Comparison of ENCODE assay signal across 32 cellular contexts in genomic region chr22:28407645-28408044, GRCh38.
"Had no signal": no experiment of that assay in that cellular context is flagged by ENCODE, and none has a peak within 500 bp of the region (broad histone marks: within the 10 kb centered on the region; RNA-seq: fewer than 3 reads in every experiment).

No MANE protein-coding gene starts in this region.

- H3K27ac ChIP-seq: ascending aorta, cardiac muscle cell, WERI-Rb-1 had no signal

- H3K4me3 ChIP-seq: ascending aorta, cardiac muscle cell had no signal

- ATAC-seq: activated CD4-positive, alpha-beta T cell treated with anti-CD3 and anti-CD28 coated beads for 36 hours; activated CD4-positive, CD25-positive, alpha-beta regulatory T cell treated with anti-CD3 and anti-CD28 coated beads, Interleukin-2, amount 50 U/mL, for 24 hours; activated CD8-positive, alpha-beta memory T cell treated with anti-CD3 and anti-CD28 coated beads, Interleukin-2, amount 10 ng/mL, durations not matched to agents 7 days and 5 days; activated CD8-positive, alpha-beta T cell treated with anti-CD3 and anti-CD28 coated beads, Interleukin-2, amount 10 ng/mL, durations not matched to agents 7 days and 5 days; activated naive CD8-positive, alpha-beta T cell treated with anti-CD3 and anti-CD28 coated beads, Interleukin-2, amount 50 U/mL, for 24 hours; WTC11 had no signal

- DNase-seq: activated CD4-positive, alpha-beta memory T cell treated with anti-CD3 and anti-CD28 coated beads, Interleukin-2, amount 10 ng/mL, durations not matched to agents 7 days and 5 days; activated CD4-positive, alpha-beta T cell treated with anti-CD3 and anti-CD28 coated beads for 1 hour; activated CD4-positive, alpha-beta T cell treated with anti-CD3 and anti-CD28 coated beads for 36 hours; activated CD4-positive, alpha-beta T cell treated with anti-CD3 and anti-CD28 coated beads for 48 hours; activated CD4-positive, alpha-beta T cell treated with anti-CD3 and anti-CD28 coated beads, Interleukin-2, amount 10 ng/mL, durations not matched to agents 7 days and 5 days; activated CD4-positive, alpha-beta T cell treated with anti-CD3 and anti-CD28 coated beads, Interleukin-2, amount 50 U/mL, for 48 hours; activated CD4-positive, CD25-positive, alpha-beta regulatory T cell; activated CD8-positive, alpha-beta memory T cell treated with anti-CD3 and anti-CD28 coated beads for 24 hours; activated CD8-positive, alpha-beta memory T cell treated with anti-CD3 and anti-CD28 coated beads, Interleukin-2, amount 10 ng/mL, durations not matched to agents 7 days and 5 days; activated CD8-positive, alpha-beta memory T cell treated with anti-CD3 and anti-CD28 coated beads, Interleukin-2, amount 50 U/mL, for 48 hours; activated CD8-positive, alpha-beta T cell treated with anti-CD3 and anti-CD28 coated beads, Interleukin-2, amount 10 ng/mL, durations not matched to agents 7 days and 5 days; activated effector memory CD4-positive, alpha-beta T cell treated with Interleukin-2 at 50 U/mL for 16 hours; activated gamma-delta T cell; activated naive CD4-positive, alpha-beta T cell treated with anti-CD3 and anti-CD28 coated beads, Interleukin-2, amount 10 ng/mL, durations not matched to agents 7 days and 5 days; activated naive CD4-positive, alpha-beta T cell treated with Interleukin-2 at 50 U/mL for 16 hours; activated naive CD8-positive, alpha-beta T cell treated with anti-CD3 and anti-CD28 coated beads, Interleukin-2, amount 10 ng/mL, durations not matched to agents 7 days and 5 days; activated naive CD8-positive, alpha-beta T cell treated with anti-CD3 and anti-CD28 coated beads, Interleukin-2, amount 50 U/mL, for 24 hours; activated T-cell treated with anti-CD3 and anti-CD28 coated beads, Interleukin-2, amount 50 U/mL, for 24 hours; activated T-cell treated with anti-CD3 and anti-CD28 coated beads, Interleukin-2, amount 50 U/mL, for 48 hours; amygdala; anterior cingulate cortex; caudate nucleus; cerebellar nuclear complex; T-helper 2 cell; T-helper 9 cell; WERI-Rb-1 had no signal

- H3K36me3 ChIP-seq: ascending aorta, cardiac muscle cell, WERI-Rb-1 had no signal

- H3K9me3 ChIP-seq: ascending aorta had no signal

- H3K27me3 ChIP-seq: ascending aorta, cardiac muscle cell had no signal

- FAIRE-seq: bronchial epithelial cell, TTC549 had no signal
